9 cellular contexts compared by ENCODE assay signal in the genomic region with DNA sequence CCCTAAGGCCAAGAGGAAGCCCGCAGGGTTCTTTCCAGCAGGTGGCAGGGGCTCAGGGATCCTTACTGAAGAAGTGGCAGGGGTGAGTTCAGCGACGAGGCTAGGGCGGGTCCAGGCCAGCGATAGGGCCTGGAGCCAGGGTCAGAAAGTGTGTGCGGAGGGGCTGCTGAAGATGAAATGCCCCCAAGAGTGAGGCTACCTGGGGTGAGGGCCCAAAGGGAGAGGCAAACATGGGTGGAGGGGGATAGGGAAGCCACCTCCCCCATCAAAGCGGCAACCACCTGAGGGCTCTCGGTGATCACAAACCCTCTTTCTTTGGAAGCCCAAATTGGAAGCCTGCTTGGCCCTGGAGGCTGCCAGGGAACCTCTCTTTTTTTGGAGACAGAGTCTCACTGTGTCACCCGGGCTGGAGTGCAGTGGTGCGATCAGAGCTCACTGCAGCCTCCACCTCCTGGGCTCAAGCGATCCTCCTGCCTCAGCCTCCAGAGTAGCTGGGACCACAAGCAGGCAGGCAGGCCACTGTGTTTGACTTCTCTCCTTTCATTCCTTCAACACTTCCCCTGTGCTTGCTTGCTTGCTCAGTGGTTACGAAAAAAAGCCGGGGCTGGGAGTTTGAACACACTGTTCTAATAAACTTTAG. TPM values are rescaled to one million over a fixed set of nuclear protein-coding genes. Genes with fewer than 3 reads are reported as not detected.
A peak's percentile ranks its signal among the peaks of the same experiment; 100 is the strongest.
DNase-seq lines count a peak whose midpoint lies in the region; ATAC-seq, FAIRE-seq and TF ChIP-seq lines count a peak whose summit lies in the region.
"Had no signal": no experiment of that assay in that cellular context is flagged by ENCODE, and none has a peak within 500 bp of the region (broad histone marks: within the 10 kb centered on the region; RNA-seq: fewer than 3 reads in every experiment).

No MANE protein-coding gene starts in this region.

- no peak overlapping the region for H2BK12ac ChIP-seq in H1 (ENCODE audit: low read depth, low read length)

- DNase-seq in Calu3 (no peak), OCI-M1 (lab: John Stamatoyannopoulos, UW) (peak; percentile 25), H1 (ENCODE audit: low read depth in 1 of 2, low spot score in 2 of 2) (no peak), osteoblast (ENCODE audit: insufficient read length, low spot score, missing footprints) (no peak), NCI-H2171 treated with DMSO at 0.1 percent for 48 hours (lab: John Stamatoyannopoulos, UW) (no peak), erythroblast (lab: John Stamatoyannopoulos, UW) (no peak), H4 (ENCODE audit: low spot score) (no peak)
- DNase-seq: NCI-H2081 treated with DMSO at 0.1 percent for 48 hours had no signal

- H3K4me3 ChIP-seq in H1 (ENCODE audit: extremely low read depth in 1 of 4, insufficient read depth in 2 of 4, low read depth in 3 of 4, low read length in 4 of 4), result peak overlapping the region; percentile 49 to 69 (median 56); a peak in 7 of 8 replicates
- peak overlapping the region; percentile 72 for H3K4me3 ChIP-seq in osteoblast (ENCODE audit: insufficient read depth, low read length)

- peaks cover 2% of the 10 kb centered on the region for H3K23me2 ChIP-seq in H1 (ENCODE audit: low read depth, low read length)

- no peak overlapping the region for H3K23ac ChIP-seq in H1 (ENCODE audit: insufficient read length)

- H3K4me1 Mint-ChIP-seq in Calu3 (ENCODE audit: low read depth, unreplicated experiment), result peaks cover 23% of the 10 kb centered on the region

- no peak for TF ChIP-seq EP300 in H1 (IDR thresholded peaks at IDR 0.05; ENCODE audit: borderline replicate concordance in 1 of 2, low read depth in 2 of 2, low read length in 2 of 2)

- H3K27ac ChIP-seq in H1 (ENCODE audit: low read depth, low read length) (no peak overlapping the region; the same call in 1 of the 2 replicates), osteoblast (ENCODE audit: low read depth, low read length) (no peak overlapping the region)

- no peak overlapping the region for H4K5ac ChIP-seq in H1 (ENCODE audit: insufficient read length, low read depth, low read length)

- no peak overlapping the region for H2AFZ ChIP-seq in H1 (ENCODE audit: low read length)
- no peak overlapping the region for H2AFZ ChIP-seq in osteoblast (ENCODE audit: low read length)

- 45% methylated on average over 13 of the region's 13 CpGs; no CpG with 5 or more reads in 1 of the 2 experiments for WGBS in H1 (ENCODE audit: extremely low coverage in 1 of 2, insufficient coverage in 1 of 2, insufficient read length in 1 of 2, insufficient replicate concordance in 2 of 2, low coverage in 1 of 2, low lambda C conversion rate in 2 of 2, missing lambda C conversion rate in 1 of 2), 2 experiments

- H3K79me2 ChIP-seq in H1 (ENCODE audit: control insufficient read depth in 1 of 2, insufficient read depth in 2 of 2, low read length in 2 of 2) (no peaks in the 10 kb centered on the region), osteoblast (ENCODE audit: insufficient read depth, low read length) (no peaks in the 10 kb centered on the region)

- H3K27ac Mint-ChIP-seq in Calu3 (ENCODE audit: unreplicated experiment), result peak overlapping the region; percentile 87

- peaks cover 0 to 3% (median 0%) of the 10 kb centered on the region in 4 experiments; a peak in 3 of 7 replicates for H3K27me3 ChIP-seq in H1 (replicated peaks in 1 of 4; ENCODE audit: control insufficient read depth in 3 of 4, extremely low read depth in 1 of 4, insufficient read depth in 3 of 4, low read length in 3 of 4)
- no peaks in the 10 kb centered on the region for H3K27me3 ChIP-seq in osteoblast (ENCODE audit: insufficient read depth, low read length)

- H4K8ac ChIP-seq in H1 (ENCODE audit: extremely low read depth, insufficient read depth, low read length), result no peak overlapping the region; the same call in 1 of the 2 replicates

- TF ChIP-seq CTCF in Calu3 (IDR thresholded peaks at IDR 0.05; ENCODE audit: unreplicated experiment), result no peak
- TF ChIP-seq CTCF in H1 (IDR thresholded peaks at IDR 0.05; ENCODE audit: control extremely low read depth in 1 of 3, insufficient read depth in 1 of 3, low read depth in 1 of 3, low read length in 3 of 3), result no peak
- no peak for TF ChIP-seq CTCF in osteoblast (IDR thresholded peaks at IDR 0.05; ENCODE audit: extremely low read depth, low read depth, low read length)

- H2BK5ac ChIP-seq in H1 (ENCODE audit: low read depth, low read length), result no peak overlapping the region

- H4K20me1 ChIP-seq in H1 (replicated peaks in 1 of 2; ENCODE audit: control insufficient read depth in 1 of 2, insufficient read depth in 2 of 2, low read length in 2 of 2) (peaks cover 2 to 3% of the 10 kb centered on the region in 2 experiments), osteoblast (ENCODE audit: insufficient read depth, low read length) (peaks cover 11% of the 10 kb centered on the region)

- peak overlapping the region; percentile 63 to 94 for H3K4me2 ChIP-seq in H1 (ENCODE audit: insufficient read depth in 1 of 2, low read depth in 2 of 2, low read length in 2 of 2)
- H3K4me2 ChIP-seq in osteoblast (ENCODE audit: insufficient read depth, low read length), result peak overlapping the region; percentile 86

- H3K9ac ChIP-seq in H1 (replicated peaks in 1 of 4; ENCODE audit: extremely low read depth in 1 of 4, low read depth in 3 of 4, low read length in 3 of 4), result no peak overlapping the region

- FAIRE-seq in H1 (lab: Jason Lieb, UNC), result no peak

- CTCF ChIA-PET in Calu3 (lab: Charles Lee), result no interaction called here
- CTCF ChIA-PET in H1 (lab: Charles Lee; ENCODE audit: partially characterized antibody), result interaction anchor here (0.6 to 3.6 kb wide), 14 partner anchors 9 to 1844 kb away, joined by 3 to 48 read pairs (median 7); no protein-coding TSS in a partner anchor

- TF ChIP-seq POLR2A in H1 (IDR thresholded peaks at IDR 0.05; ENCODE audit: control extremely low read depth in 1 of 2, low read depth in 2 of 2, low read length in 2 of 2) (no peak; a peak in 1 of 3 replicates), erythroblast (IDR thresholded peaks at IDR 0.05; ENCODE audit: low read length) (no peak)

- TF ChIP-seq RAD21 in H1 (IDR thresholded peaks at IDR 0.05 in 1 of 2, conservative IDR thresholded peaks at IDR 0.05 in 1 of 2; ENCODE audit: low read depth in 2 of 2, low read length in 2 of 2), result no peak

- no peak overlapping the region for H3K4ac ChIP-seq in H1 (replicated peaks; ENCODE audit: insufficient read length, low read depth, low read length)

- no peak for ATAC-seq in GM19452 (IDR thresholded peaks at IDR 0.05; ENCODE audit: unreplicated experiment)

- no peak overlapping the region for H2AK5ac ChIP-seq in H1 (ENCODE audit: low read depth, low read length)

- no peak overlapping the region for H2BK15ac ChIP-seq in H1 (ENCODE audit: low read length)

- H3K4me1 ChIP-seq in H1 (replicated peaks in 1 of 4; ENCODE audit: control insufficient read depth in 3 of 4, insufficient read depth in 4 of 4, low read length in 3 of 4), result peaks cover 0 to 2% (median 0%) of the 10 kb centered on the region in 4 experiments; a peak in 3 of 7 replicates
- H3K4me1 ChIP-seq in osteoblast (ENCODE audit: insufficient read depth, low read length), result peaks cover 9% of the 10 kb centered on the region

- no peaks in the 10 kb centered on the region for H3K27me3 Mint-ChIP-seq in Calu3 (ENCODE audit: unreplicated experiment)

- H3K4me3 Mint-ChIP-seq in Calu3 (ENCODE audit: low read depth, unreplicated experiment), result peak overlapping the region; percentile 89

- intact Hi-C loops in Calu3 (cut with micrococcal nuclease; ENCODE audit: unreplicated experiment), result no loop called here

- POLR2A ChIA-PET in H1 (lab: Charles Lee; ENCODE audit: partially characterized antibody), result interaction anchor here (0.9 to 1.4 kb wide), 4 partner anchors 13 to 79 kb away, joined by 3 read pairs; no protein-coding TSS in a partner anchor

- no peak overlapping the region for H3K14ac ChIP-seq in H1 (ENCODE audit: insufficient read length)

- H3K79me1 ChIP-seq in H1 (ENCODE audit: low read depth, low read length), result no peaks in the 10 kb centered on the region; the same call in 1 of the 2 replicates

- H4K91ac ChIP-seq in H1 (replicated peaks; ENCODE audit: insufficient read length, low read length), result no peak overlapping the region

- no peak overlapping the region for H2BK20ac ChIP-seq in H1 (ENCODE audit: low read length)

- no peak overlapping the region for H3K18ac ChIP-seq in H1 (ENCODE audit: extremely low read depth, low read length)

- H3K36me3 Mint-ChIP-seq in Calu3 (ENCODE audit: insufficient read depth, unreplicated experiment), result peaks cover 36% of the 10 kb centered on the region

- H3K56ac ChIP-seq in H1 (replicated peaks; ENCODE audit: insufficient read length, low read depth, low read length), result no peak overlapping the region

- no TSS peak for BruUV-seq in Calu3 (replicated peaks; lab: Mats Ljungman, UMichigan)

- H2BK120ac ChIP-seq in H1 (replicated peaks; ENCODE audit: low read depth, low read length), result no peak overlapping the region

- H3K9me3 Mint-ChIP-seq in Calu3 (ENCODE audit: low read depth, unreplicated experiment), result no peaks in the 10 kb centered on the region

- H3K9me3 ChIP-seq in H1 (ENCODE audit: insufficient read depth in 2 of 2, low read depth in 1 of 2, low read length in 1 of 2), result no peaks in the 10 kb centered on the region
- H3K9me3 ChIP-seq in osteoblast (ENCODE audit: low read depth, low read length), result no peaks in the 10 kb centered on the region

- H3K36me3 ChIP-seq in H1 (ENCODE audit: control insufficient read depth in 2 of 4, insufficient read depth in 4 of 4, low read length in 3 of 4), result peaks cover 6 to 26% (median 11%) of the 10 kb centered on the region in 4 experiments; a peak in 6 of 8 replicates
- peaks cover 21% of the 10 kb centered on the region for H3K36me3 ChIP-seq in osteoblast (ENCODE audit: insufficient read depth, low read length)

RNA-seq across cellular contexts. Expression of gene ATP8B3, which starts 1.2 kb away (rescaled TPM):
- total RNA-seq in Calu3 (2022) (5.9 and 6.7 TPM in 2 replicates), osteoblast (0.59 and 0.72 TPM in 2 replicates)
- total RNA-seq in H1 (2021; fragmentation: NEBNext Ultra II Directional; extraction: Animal tissue kit (Norgen Biotek cat#: 25700)), result 2.9 and 4.1 TPM in 2 replicates
- 9.3 and 10.0 TPM in 2 replicates for polyA plus RNA-seq in H1 (2011; rRNA removed)
- polyA plus RNA-seq in H1 (2011; cell fraction: cytosol; rRNA removed), result 9.1 TPM
- 19.8 TPM for polyA plus RNA-seq in H1 (2011; cell fraction: nucleus; rRNA removed)
- polyA plus RNA-seq in H1 (2012, experiment 1 of 2), result 4.2 to 8.7 TPM (median 7.7 TPM) in 4 replicates
- polyA plus RNA-seq in H1 (2012, experiment 2 of 2), result 4.7 TPM
- 5.4 TPM for polyA plus RNA-seq in H1 (2013, experiment 1 of 2)
- 4.9 TPM for polyA plus RNA-seq in H1 (2013, experiment 2 of 2)
- 4.7 and 7.9 TPM in 2 replicates for polyA minus RNA-seq in H1 (2011; rRNA and poly(A)+ RNA removed)
- 5.4 TPM for polyA minus RNA-seq in H1 (2011; cell fraction: cytosol; rRNA and poly(A)+ RNA removed)
- 5.2 TPM for polyA minus RNA-seq in H1 (2011; cell fraction: nucleus; rRNA and poly(A)+ RNA removed)
- 3.6 and 7.8 TPM in 2 replicates for total RNA-seq in H4 (2014; rRNA removed; shearing (Covaris generic))

RNA-seq across cellular contexts. Expression of gene REXO1, which starts 35.0 kb away (rescaled TPM):
- total RNA-seq in Calu3 (2022) (34.1 and 39.5 TPM in 2 replicates), osteoblast (8.5 and 9.4 TPM in 2 replicates)
- 42.4 and 44.3 TPM in 2 replicates for total RNA-seq in H1 (2021; fragmentation: NEBNext Ultra II Directional; extraction: Animal tissue kit (Norgen Biotek cat#: 25700))
- polyA plus RNA-seq in H1 (2011; rRNA removed), result 44.3 and 69.6 TPM in 2 replicates
- 21.3 TPM for polyA plus RNA-seq in H1 (2011; cell fraction: cytosol; rRNA removed)
- 69.2 TPM for polyA plus RNA-seq in H1 (2011; cell fraction: nucleus; rRNA removed)
- polyA plus RNA-seq in H1 (2012, experiment 1 of 2), result 35.1 to 44.9 TPM (median 43.7 TPM) in 4 replicates
- 33.4 TPM for polyA plus RNA-seq in H1 (2012, experiment 2 of 2)
- 22.8 TPM for polyA plus RNA-seq in H1 (2013, experiment 1 of 2)
- 21.3 TPM for polyA plus RNA-seq in H1 (2013, experiment 2 of 2)
- polyA minus RNA-seq in H1 (2011; rRNA and poly(A)+ RNA removed), result 18.8 and 19.5 TPM in 2 replicates
- 24.8 TPM for polyA minus RNA-seq in H1 (2011; cell fraction: cytosol; rRNA and poly(A)+ RNA removed)
- 20.1 TPM for polyA minus RNA-seq in H1 (2011; cell fraction: nucleus; rRNA and poly(A)+ RNA removed)
- total RNA-seq in H4 (2014; rRNA removed; shearing (Covaris generic)), result 2.3 and 4.2 TPM in 2 replicates

RNA-seq across cellular contexts. Expression of gene KLF16, which starts 50.1 kb away (rescaled TPM):
- 32.3 and 39.0 TPM in 2 replicates for total RNA-seq in Calu3 (2022)
- total RNA-seq in H1 (2021; fragmentation: NEBNext Ultra II Directional; extraction: Animal tissue kit (Norgen Biotek cat#: 25700)), result 45.9 and 53.2 TPM in 2 replicates
- polyA plus RNA-seq in H1 (2011; rRNA removed), result 14.3 and 44.7 TPM in 2 replicates
- 15.0 TPM for polyA plus RNA-seq in H1 (2011; cell fraction: cytosol; rRNA removed)
- 29.0 TPM for polyA plus RNA-seq in H1 (2011; cell fraction: nucleus; rRNA removed)
- 15.6 to 26.7 TPM (median 23.8 TPM) in 4 replicates for polyA plus RNA-seq in H1 (2012, experiment 1 of 2)
- 21.5 TPM for polyA plus RNA-seq in H1 (2012, experiment 2 of 2)
- polyA plus RNA-seq in H1 (2013, experiment 1 of 2), result 27.2 TPM
- 28.5 TPM for polyA plus RNA-seq in H1 (2013, experiment 2 of 2)
- polyA minus RNA-seq in H1 (2011; rRNA and poly(A)+ RNA removed), result 1.1 and 2.2 TPM in 2 replicates
- polyA minus RNA-seq in H1 (2011; cell fraction: cytosol; rRNA and poly(A)+ RNA removed), result 32.1 TPM
- polyA minus RNA-seq in H1 (2011; cell fraction: nucleus; rRNA and poly(A)+ RNA removed), result 10.4 TPM
- 6.9 and 11.5 TPM in 2 replicates for total RNA-seq in osteoblast
- 1.8 and 4.6 TPM in 2 replicates for total RNA-seq in H4 (2014; rRNA removed; shearing (Covaris generic))
